17 cellular contexts compared by ENCODE assay signal in genomic region chr5:120538644-120539043, GRCh38.
DNase-seq lines count a peak whose midpoint lies in the region; ATAC-seq, FAIRE-seq and TF ChIP-seq lines count a peak whose summit lies in the region.
"Had no signal": no experiment of that assay in that cellular context is flagged by ENCODE, and none has a peak within 500 bp of the region (broad histone marks: within the 10 kb centered on the region; RNA-seq: fewer than 3 reads in every experiment).

No MANE protein-coding gene starts in this region.

- no peak overlapping the region for H3K4me3 Mint-ChIP-seq in natural killer cell
- H3K4me3 Mint-ChIP-seq: activated naive CD4-positive, alpha-beta T cell treated with anti-CD3 and anti-CD28 coated beads, Interleukin-2, amount 50 U/mL, for 24 hours; T-cell had no signal

- no peaks in the 10 kb centered on the region for H3K4me1 Mint-ChIP-seq in natural killer cell
- H3K4me1 Mint-ChIP-seq: activated naive CD4-positive, alpha-beta T cell treated with anti-CD3 and anti-CD28 coated beads, Interleukin-2, amount 50 U/mL, for 24 hours; T-cell had no signal

- no peak for TF ChIP-seq EP300 in SK-N-SH (IDR thresholded peaks at IDR 0.05; ENCODE audit: borderline replicate concordance in 1 of 2, low read depth in 1 of 2, low read length in 1 of 2)

- peak overlapping the region in 2 of 12 donors; percentile 21 to 40 for H3K27ac ChIP-seq in heart left ventricle
- H3K27ac ChIP-seq in SK-N-SH (ENCODE audit: low read depth in 2 of 2, low read length in 1 of 2), result peak overlapping the region; percentile 30 to 80; a peak in 3 of 4 replicates

- 35 to 50% (median 44%) methylated on average over 2 of the region's 2 CpGs for WGBS in heart left ventricle, 4 donors
- WGBS in SK-N-SH (ENCODE audit: low lambda C conversion rate), result 68% methylated on average over 2 of the region's 2 CpGs

- no peak overlapping the region for H3K4me3 ChIP-seq in heart left ventricle
- peak overlapping the region in 1 of 2 experiments; percentile 21; a peak in 1 of 4 replicates for H3K4me3 ChIP-seq in SK-N-SH (ENCODE audit: low read depth in 2 of 2, low read length in 1 of 2)
- H3K4me3 ChIP-seq in fibroblast of mammary gland (ENCODE audit: control insufficient read depth, low read depth, low read length), result no peak overlapping the region
- H3K4me3 ChIP-seq: lung had no signal

- no peak for FAIRE-seq in urothelium cell line (lab: Jason Lieb, UNC)

- CTCF ChIA-PET in SK-N-SH (lab: Yijun Ruan, JAX) (no interaction called here), GM10248 (lab: Yijun Ruan, JAX) (no interaction called here)

- H3K79me2 ChIP-seq in SK-N-SH (ENCODE audit: insufficient read depth), result peaks cover 69% of the 10 kb centered on the region

- TF ChIP-seq POLR2A in heart left ventricle (IDR thresholded peaks at IDR 0.05), result no peak

- H3K27ac Mint-ChIP-seq in natural killer cell, result no peak overlapping the region
- H3K27ac Mint-ChIP-seq: activated naive CD4-positive, alpha-beta T cell treated with anti-CD3 and anti-CD28 coated beads, Interleukin-2, amount 50 U/mL, for 24 hours; T-cell had no signal

- H3K36me3 ChIP-seq in heart left ventricle (no peaks in the 10 kb centered on the region), SK-N-SH (replicated peaks in 1 of 2; ENCODE audit: control insufficient read depth in 1 of 2, insufficient read depth in 2 of 2, low read length in 1 of 2) (peaks cover 0 to 9% of the 10 kb centered on the region in 2 experiments)

- peaks cover 12% of the 10 kb centered on the region for H3F3A ChIP-seq in SK-N-SH (replicated peaks; ENCODE audit: insufficient read depth)

- no peaks in the 10 kb centered on the region for H3K9me3 ChIP-seq in heart left ventricle
- no peaks in the 10 kb centered on the region for H3K9me3 ChIP-seq in SK-N-SH

- peak overlapping the region; percentile 68 for H3K4me2 ChIP-seq in SK-N-SH

- peak in 3 of 4 donors; percentile 61 to 68 (median 67) for ATAC-seq in heart left ventricle
- no peak for ATAC-seq in Right ventricle myocardium inferior
- no peak for ATAC-seq in HG03135 (IDR thresholded peaks at IDR 0.05; ENCODE audit: unreplicated experiment)
- no peak for ATAC-seq in natural killer cell
- ATAC-seq: activated CD4-positive, CD25-positive, alpha-beta regulatory T cell treated with anti-CD3 and anti-CD28 coated beads, Interleukin-2, amount 50 U/mL, for 24 hours; T-cell had no signal

- no peak for DNase-seq in heart left ventricle
- no peak for DNase-seq in Right ventricle myocardium inferior (ENCODE audit: missing footprints)
- no peak for DNase-seq in SK-N-SH
- DNase-seq in fibroblast of mammary gland (ENCODE audit: low read depth), result peak; percentile 84
- peak; percentile 13 for DNase-seq in urothelium cell line (ENCODE audit: low spot score)
- DNase-seq in natural killer cell, result no peak
- DNase-seq in GM10248 (ENCODE audit: extremely low spot score), result no peak
- DNase-seq: activated CD8-positive, alpha-beta memory T cell treated with anti-CD3 and anti-CD28 coated beads, Interleukin-2, amount 50 U/mL, for 48 hours; COR-L47; MM.1S; NCI-H2171; small intestine; T-cell had no signal

- POLR2A ChIA-PET in SK-N-SH (lab: Yijun Ruan, JAX), result no interaction called here
- POLR2A ChIA-PET in GM10248 (lab: Yijun Ruan, JAX), result no interaction called here

- H3K27me3 ChIP-seq in heart left ventricle (no peaks in the 10 kb centered on the region), SK-N-SH (ENCODE audit: insufficient read depth) (no peaks in the 10 kb centered on the region)

- H4K20me1 ChIP-seq in SK-N-SH (ENCODE audit: insufficient read depth), result no peaks in the 10 kb centered on the region

- peaks cover 3 to 5% of the 10 kb centered on the region in 2 donors for H3K9me3 Mint-ChIP-seq in natural killer cell
- H3K9me3 Mint-ChIP-seq: activated naive CD4-positive, alpha-beta T cell treated with anti-CD3 and anti-CD28 coated beads, Interleukin-2, amount 50 U/mL, for 24 hours had no signal

- H3K9ac ChIP-seq in SK-N-SH, result peak overlapping the region; percentile 13

- intact Hi-C loops in heart left ventricle (cut with DNase I), result no loop called here
- intact Hi-C loops in Right ventricle myocardium inferior (cut with DNase I), result no loop called here
- intact Hi-C loops in natural killer cell (cut with micrococcal nuclease), result no loop called here

- H2AFZ ChIP-seq in SK-N-SH (ENCODE audit: low read depth), result peak overlapping the region; percentile 77; the same call in 1 of the 2 replicates

- no peaks in the 10 kb centered on the region for H3K36me3 Mint-ChIP-seq in natural killer cell
- H3K36me3 Mint-ChIP-seq: activated naive CD4-positive, alpha-beta T cell treated with anti-CD3 and anti-CD28 coated beads, Interleukin-2, amount 50 U/mL, for 24 hours; T-cell had no signal

- no peaks in the 10 kb centered on the region for H3K27me3 Mint-ChIP-seq in natural killer cell (ENCODE audit: low read depth in 2 of 2)
- H3K27me3 Mint-ChIP-seq: activated naive CD4-positive, alpha-beta T cell treated with anti-CD3 and anti-CD28 coated beads, Interleukin-2, amount 50 U/mL, for 24 hours; T-cell had no signal

- H3K4me1 ChIP-seq in heart left ventricle (peaks cover 0 to 27% (median 0%) of the 10 kb centered on the region in 12 donors), SK-N-SH (ENCODE audit: control insufficient read depth in 1 of 2, insufficient read depth in 2 of 2, low read depth in 1 of 2, low read length in 1 of 2) (peaks cover 6 to 11% of the 10 kb centered on the region in 2 experiments)

- TF ChIP-seq RAD21 in SK-N-SH (IDR thresholded peaks at IDR 0.05; ENCODE audit: low read length), result no peak

- no peak for TF ChIP-seq CTCF in heart left ventricle (IDR thresholded peaks at IDR 0.05)
- no peak for TF ChIP-seq CTCF in SK-N-SH (IDR thresholded peaks at IDR 0.05)
- no peak for TF ChIP-seq CTCF in fibroblast of mammary gland (conservative IDR thresholded peaks at IDR 0.05; ENCODE audit: control insufficient read depth, insufficient read depth, low read depth, low read length)
- TF ChIP-seq CTCF in natural killer cell (IDR thresholded peaks at IDR 0.05), result no peak
- TF ChIP-seq CTCF in GM10248 (IDR thresholded peaks at IDR 0.05; ENCODE audit: control extremely low read depth, extremely low read depth, low read depth, missing control alignments), result no peak

- no peaks in the 10 kb centered on the region for H3K9me2 ChIP-seq in SK-N-SH

TF ChIP-seq in SK-N-SH, 30 proteins besides CTCF, POLR2A, EP300 and RAD21:
- TF ChIP-seq MEF2A (IDR thresholded peaks at IDR 0.05; ENCODE audit: borderline replicate concordance, low read depth) (no peak), MAX (IDR thresholded peaks at IDR 0.05; ENCODE audit: low read depth) (peak; percentile 59; the same call in 1 of the 2 replicates)

Comparison
In these comparisons a context has a peak if more than half of its experiments do, and no peak if none do; other contexts are left out.
1. ATAC-seq: peak in heart left ventricle (3 of 4); none in Right ventricle myocardium inferior (single experiment), HG03135 (single experiment) and natural killer cell (0 of 3).
2. DNase-seq: peak in fibroblast of mammary gland (single experiment) and urothelium cell line (single experiment); none in heart left ventricle (0 of 5), Right ventricle myocardium inferior (single experiment), SK-N-SH (single experiment), natural killer cell (single experiment) and GM10248 (single experiment).